Comparison of ENCODE assay signal across 24 cellular contexts in genomic region chr12:24233519-24234246, GRCh38.
"Had no signal": no experiment of that assay in that cellular context is flagged by ENCODE, and none has a peak within 500 bp of the region (broad histone marks: within the 10 kb centered on the region; RNA-seq: fewer than 3 reads in every experiment).

No MANE protein-coding gene starts in this region.

- FAIRE-seq: pancreas, small intestine had no signal

- H3K4me1 ChIP-seq: breast epithelium, pancreas, psoas muscle, sigmoid colon, upper lobe of right lung had no signal

- H3K27me3 ChIP-seq: breast epithelium, pancreas, sigmoid colon, suprapubic skin, tibial artery, upper lobe of right lung had no signal

- DNase-seq: activated B cell treated with CpG ODN at 0.5 μM for 24 hours; activated CD4-positive, alpha-beta T cell treated with anti-CD3 and anti-CD28 coated beads, Interleukin-2, amount 50 U/mL, for 1 hour; activated CD8-positive, alpha-beta T cell treated with anti-CD3 and anti-CD28 coated beads for 36 hours; activated T-cell treated with anti-CD3 and anti-CD28 coated beads, Interleukin-2, amount 50 U/mL, for 48 hours; central memory CD4-positive, alpha-beta T cell; effector CD4-positive, alpha-beta T cell; erythroblast; foreskin fibroblast; head of caudate nucleus; hippocampal formation; kidney; left colon; naive thymus-derived CD4-positive, alpha-beta T cell; nucleus accumbens; pancreas; psoas muscle; sigmoid colon; small intestine; stimulated activated CD4-positive, alpha-beta T cell treated with anti-CD3 and anti-CD28 coated beads, Interleukin-4, amount 100 ng/mL, for 4 hours; stimulated activated CD8-positive, alpha-beta memory T cell treated with anti-CD3 and anti-CD28 coated beads, Interleukin-4, amount 100 ng/mL, for 48 hours; tibial artery; upper lobe of right lung had no signal

- H3K4me3 ChIP-seq: breast epithelium, pancreas, psoas muscle, sigmoid colon, suprapubic skin, tibial artery, upper lobe of right lung had no signal

- H3K36me3 ChIP-seq: breast epithelium, pancreas, sigmoid colon, suprapubic skin, tibial artery, upper lobe of right lung had no signal

- H3K27ac ChIP-seq: breast epithelium, pancreas, psoas muscle, sigmoid colon, suprapubic skin, tibial artery, upper lobe of right lung had no signal

- H3K9me3 ChIP-seq: breast epithelium, pancreas, psoas muscle, sigmoid colon, suprapubic skin, tibial artery, upper lobe of right lung had no signal
